Comparison of ENCODE assay signal across 1 cellular context in genomic region chr9:96417051-96417586, GRCh38.
TF ChIP-seq lines count a peak whose summit lies in the region.

No MANE protein-coding gene starts in this region.

TF ChIP-seq in GM12878, 131 proteins besides CTCF, POLR2A, EP300 and RAD21 (continues in another document):
- TF ChIP-seq ATF7 (IDR thresholded peaks at IDR 0.05; ENCODE audit: low read depth), result peak; percentile 55
- peak; percentile 39 for TF ChIP-seq MEF2B (IDR thresholded peaks at IDR 0.05; ENCODE audit: partially characterized antibody, poor library complexity, severe bottlenecking)
- TF ChIP-seq CREB1 (IDR thresholded peaks at IDR 0.05; ENCODE audit: low read depth), result peak; percentile 98
- TF ChIP-seq SIN3A (IDR thresholded peaks at IDR 0.05; ENCODE audit: low read depth, low read length), result peak; percentile 93
- no peak for TF ChIP-seq TCF12 (IDR thresholded peaks at IDR 0.05; ENCODE audit: low read depth, low read length)
- TF ChIP-seq LARP7 (IDR thresholded peaks at IDR 0.05), result peak; percentile 71
- TF ChIP-seq YBX1 (IDR thresholded peaks at IDR 0.05), result no peak
- TF ChIP-seq ATF2 (IDR thresholded peaks at IDR 0.05; ENCODE audit: low read length), result no peak
- no peak for TF ChIP-seq WRNIP1 (IDR thresholded peaks at IDR 0.05; ENCODE audit: borderline replicate concordance, low read depth, low read length)
- TF ChIP-seq ZNF384 (IDR thresholded peaks at IDR 0.05; ENCODE audit: borderline replicate concordance, low read depth, low read length), result no peak
- TF ChIP-seq EED (IDR thresholded peaks at IDR 0.05; ENCODE audit: low read depth), result no peak
- TF ChIP-seq, protein P1, sequence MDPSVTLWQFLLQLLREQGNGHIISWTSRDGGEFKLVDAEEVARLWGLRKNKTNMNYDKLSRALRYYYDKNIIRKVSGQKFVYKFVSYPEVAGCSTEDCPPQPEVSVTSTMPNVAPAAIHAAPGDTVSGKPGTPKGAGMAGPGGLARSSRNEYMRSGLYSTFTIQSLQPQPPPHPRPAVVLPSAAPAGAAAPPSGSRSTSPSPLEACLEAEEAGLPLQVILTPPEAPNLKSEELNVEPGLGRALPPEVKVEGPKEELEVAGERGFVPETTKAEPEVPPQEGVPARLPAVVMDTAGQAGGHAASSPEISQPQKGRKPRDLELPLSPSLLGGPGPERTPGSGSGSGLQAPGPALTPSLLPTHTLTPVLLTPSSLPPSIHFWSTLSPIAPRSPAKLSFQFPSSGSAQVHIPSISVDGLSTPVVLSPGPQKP (IDR thresholded peaks at IDR 0.05; ENCODE audit: low read depth, low read length), result peak; percentile 35; the same call in 1 of the 2 replicates
- peak; percentile 45; the same call in 1 of the 2 replicates for TF ChIP-seq TAF1 (IDR thresholded peaks at IDR 0.05; ENCODE audit: borderline replicate concordance, low read depth, low read length)
- no peak for TF ChIP-seq NR2C2 (IDR thresholded peaks at IDR 0.05; ENCODE audit: borderline replicate concordance, control insufficient read depth, insufficient read length, low read depth)
- peak; percentile 77; the same call in 1 of the 2 replicates for TF ChIP-seq TCF3 (IDR thresholded peaks at IDR 0.05; ENCODE audit: borderline replicate concordance, insufficient read depth, low read depth, low read length)
- TF ChIP-seq HDGF (IDR thresholded peaks at IDR 0.05), result no peak
- TF ChIP-seq CBFB (IDR thresholded peaks at IDR 0.05; ENCODE audit: low read depth), result no peak
- no peak for TF ChIP-seq ZBTB33 (IDR thresholded peaks at IDR 0.05)
- TF ChIP-seq, protein P2, sequence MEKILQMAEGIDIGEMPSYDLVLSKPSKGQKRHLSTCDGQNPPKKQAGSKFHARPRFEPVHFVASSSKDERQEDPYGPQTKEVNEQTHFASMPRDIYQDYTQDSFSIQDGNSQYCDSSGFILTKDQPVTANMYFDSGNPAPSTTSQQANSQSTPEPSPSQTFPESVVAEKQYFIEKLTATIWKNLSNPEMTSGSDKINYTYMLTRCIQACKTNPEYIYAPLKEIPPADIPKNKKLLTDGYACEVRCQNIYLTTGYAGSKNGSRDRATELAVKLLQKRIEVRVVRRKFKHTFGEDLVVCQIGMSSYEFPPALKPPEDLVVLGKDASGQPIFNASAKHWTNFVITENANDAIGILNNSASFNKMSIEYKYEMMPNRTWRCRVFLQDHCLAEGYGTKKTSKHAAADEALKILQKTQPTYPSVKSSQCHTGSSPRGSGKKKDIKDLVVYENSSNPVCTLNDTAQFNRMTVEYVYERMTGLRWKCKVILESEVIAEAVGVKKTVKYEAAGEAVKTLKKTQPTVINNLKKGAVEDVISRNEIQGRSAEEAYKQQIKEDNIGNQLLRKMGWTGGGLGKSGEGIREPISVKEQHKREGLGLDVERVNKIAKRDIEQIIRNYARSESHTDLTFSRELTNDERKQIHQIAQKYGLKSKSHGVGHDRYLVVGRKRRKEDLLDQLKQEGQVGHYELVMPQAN (conservative IDR thresholded peaks at IDR 0.05), result peak; percentile 88
- TF ChIP-seq FOXM1 (IDR thresholded peaks at IDR 0.05; ENCODE audit: low read depth, low read length), result no peak
- 0 out of 2 replicates have a peak, but pooled peaks have one; percentile 11 for TF ChIP-seq ZSCAN29 (IDR thresholded peaks at IDR 0.05)
- no peak for TF ChIP-seq FOXK2 (IDR thresholded peaks at IDR 0.05)
- no peak for TF ChIP-seq RFX5 (IDR thresholded peaks at IDR 0.05; ENCODE audit: low read depth, low read length)
- no peak for TF ChIP-seq GABPA (IDR thresholded peaks at IDR 0.05; ENCODE audit: low read depth)
- TF ChIP-seq RELA (IDR thresholded peaks at IDR 0.05; ENCODE audit: borderline replicate concordance, partially characterized antibody), result peak; percentile 42
- TF ChIP-seq E2F4 (IDR thresholded peaks at IDR 0.05; ENCODE audit: low read depth, low read length), result peak; percentile 50
- TF ChIP-seq CBX5 (IDR thresholded peaks at IDR 0.05; ENCODE audit: low read depth), result no peak
- peak; percentile 77 for TF ChIP-seq DPF2 (IDR thresholded peaks at IDR 0.05)
- no peak for TF ChIP-seq SREBF2 (IDR thresholded peaks at IDR 0.05; ENCODE audit: low read length)
- no peak for TF ChIP-seq TCF7 (IDR thresholded peaks at IDR 0.05; ENCODE audit: borderline replicate concordance)
- TF ChIP-seq ASH2L (IDR thresholded peaks at IDR 0.05; ENCODE audit: borderline replicate concordance, low read depth), result peak; percentile 34; the same call in 1 of the 2 replicates
- TF ChIP-seq MTA2 (IDR thresholded peaks at IDR 0.05; ENCODE audit: low read depth), result no peak
- TF ChIP-seq E4F1 (IDR thresholded peaks at IDR 0.05; ENCODE audit: borderline replicate concordance, partially characterized antibody), result no peak
- TF ChIP-seq ZNF687 (IDR thresholded peaks at IDR 0.05), result peak; percentile 53; the same call in 1 of the 2 replicates
- no peak for TF ChIP-seq SPI1 (IDR thresholded peaks at IDR 0.05; ENCODE audit: borderline replicate concordance, insufficient read depth, low read depth, low read length)
- TF ChIP-seq STAT3 (IDR thresholded peaks at IDR 0.05; ENCODE audit: low read depth, low read length), result no peak
- 0 out of 2 replicates have a peak, but pooled peaks have one; percentile 50 for TF ChIP-seq RCOR1 (conservative IDR thresholded peaks at IDR 0.05; ENCODE audit: low read depth, low read length)
- TF ChIP-seq ETV6 (conservative IDR thresholded peaks at IDR 0.05 in 1 of 2, IDR thresholded peaks at IDR 0.05 in 1 of 2; ENCODE audit: borderline replicate concordance in 1 of 2, low read depth in 1 of 2), result 0 out of 4 replicates have a peak, but pooled peaks of 1 of the 2 experiments have one; percentile 20
- TF ChIP-seq KAT2A (conservative IDR thresholded peaks at IDR 0.05; ENCODE audit: control insufficient read depth, low read depth, low read length), result no peak
- TF ChIP-seq MXI1 (IDR thresholded peaks at IDR 0.05; ENCODE audit: low read depth, low read length), result peak; percentile 82
- TF ChIP-seq HDAC2 (IDR thresholded peaks at IDR 0.05), result no peak
- TF ChIP-seq CHD2 (IDR thresholded peaks at IDR 0.05; ENCODE audit: borderline replicate concordance, low read depth, low read length), result peak; percentile 57; the same call in 1 of the 2 replicates
- TF ChIP-seq REST (IDR thresholded peaks at IDR 0.05; ENCODE audit: low read depth, low read length), result no peak
- no peak for TF ChIP-seq ZNF24 (IDR thresholded peaks at IDR 0.05)
- no peak for TF ChIP-seq MEF2A (IDR thresholded peaks at IDR 0.05; ENCODE audit: insufficient read depth, low read depth, low read length)
